ENCODE assay signal across 23 cellular contexts in genomic region chr6:92428443-92428842, GRCh38.
A peak's percentile ranks its signal among the peaks of the same experiment; 100 is the strongest.
DNase-seq lines count a peak whose midpoint lies in the region; ATAC-seq, FAIRE-seq and TF ChIP-seq lines count a peak whose summit lies in the region.
"Had no signal": no experiment of that assay in that cellular context is flagged by ENCODE, and none has a peak within 500 bp of the region (broad histone marks: within the 10 kb centered on the region; RNA-seq: fewer than 3 reads in every experiment).

No MANE protein-coding gene starts in this region.

- no peaks in the 10 kb centered on the region for H3K79me2 ChIP-seq in astrocyte (ENCODE audit: insufficient read depth, low read length)

- H3K27ac Mint-ChIP-seq in astrocyte (ENCODE audit: unreplicated experiment), result peak overlapping the region; percentile 79
- H3K27ac Mint-ChIP-seq: CD4-positive, alpha-beta T cell; HFFc6; IgD-negative memory B cell had no signal

- H3K4me1 Mint-ChIP-seq in astrocyte (ENCODE audit: low read depth, unreplicated experiment), result peaks cover 7% of the 10 kb centered on the region
- H3K4me1 Mint-ChIP-seq: IgD-negative memory B cell had no signal

- TF ChIP-seq POLR2A in right lobe of liver (IDR thresholded peaks at IDR 0.05), result no peak

- H3K9me3 ChIP-seq in astrocyte (ENCODE audit: insufficient read depth, low read depth, low read length), result no peaks in the 10 kb centered on the region
- no peaks in the 10 kb centered on the region for H3K9me3 ChIP-seq in right lobe of liver
- H3K9me3 ChIP-seq: Caco-2 had no signal

- H4K20me1 ChIP-seq in astrocyte (ENCODE audit: insufficient read depth, low read length), result no peaks in the 10 kb centered on the region

- intact Hi-C loops in right lobe of liver (cut with DNase I) (no loop called here), sciatic nerve (cut with DNase I) (no loop called here)

- H3K9ac ChIP-seq in astrocyte (ENCODE audit: low read length), result no peak overlapping the region

- DNase-seq in AG10803 (ENCODE audit: low read depth), result peak; percentile 0
- DNase-seq in astrocyte (ENCODE audit: low read depth), result no peak
- DNase-seq in kidney epithelial cell (ENCODE audit: low read depth), result peak; percentile 7
- DNase-seq in renal cortical epithelial cell (ENCODE audit: low read depth), result peak; percentile 55
- no peak for DNase-seq in right lobe of liver
- no peak for DNase-seq in stimulated activated naive CD4-positive, alpha-beta T cell (lab: John Stamatoyannopoulos, UW)
- DNase-seq in sciatic nerve (ENCODE audit: low spot score), result no peak
- DNase-seq: AML-193; Caco-2; CD4-positive, alpha-beta T cell; DMS79; GDM1; GOT3; H7; HFFc6 had no signal

- no peak overlapping the region for H3K4me3 Mint-ChIP-seq in astrocyte (ENCODE audit: unreplicated experiment)
- H3K4me3 Mint-ChIP-seq: CD4-positive, alpha-beta T cell; HFFc6; IgD-negative memory B cell had no signal

- H3K27ac ChIP-seq in astrocyte (ENCODE audit: low read depth, low read length) (no peak overlapping the region), right lobe of liver (no peak overlapping the region)
- H3K27ac ChIP-seq: C4-2B had no signal

- H3K4me1 ChIP-seq in astrocyte (ENCODE audit: insufficient read depth, low read length) (no peaks in the 10 kb centered on the region), right lobe of liver (no peaks in the 10 kb centered on the region)
- H3K4me1 ChIP-seq: Caco-2 had no signal

- H3K36me3 Mint-ChIP-seq in astrocyte (ENCODE audit: low read depth, unreplicated experiment), result peaks cover 2% of the 10 kb centered on the region
- H3K36me3 Mint-ChIP-seq: IgD-negative memory B cell had no signal

- FAIRE-seq in astrocyte (lab: Jason Lieb, UNC), result no peak
- FAIRE-seq: D721Med, GM12892, GM18507, HepG2 had no signal

- no peaks in the 10 kb centered on the region for H3K27me3 ChIP-seq in astrocyte (ENCODE audit: insufficient read depth, low read length)
- H3K27me3 ChIP-seq in kidney epithelial cell (ENCODE audit: control insufficient read depth, insufficient read depth, low read length), result no peaks in the 10 kb centered on the region
- H3K27me3 ChIP-seq in right lobe of liver, result no peaks in the 10 kb centered on the region

- WGBS in right lobe of liver (ENCODE audit: insufficient coverage, low coverage, low lambda C conversion rate, missing lambda C conversion rate), result 60% methylated on average over 1 of the region's 1 CpG

- no peaks in the 10 kb centered on the region for H3K27me3 Mint-ChIP-seq in astrocyte (ENCODE audit: low read depth, unreplicated experiment)
- H3K27me3 Mint-ChIP-seq: CD4-positive, alpha-beta T cell; IgD-negative memory B cell had no signal

- no peaks in the 10 kb centered on the region for H3K9me3 Mint-ChIP-seq in astrocyte (ENCODE audit: unreplicated experiment)

- no peak overlapping the region for H2AFZ ChIP-seq in astrocyte (ENCODE audit: low read depth, low read length)

- H3K4me3 ChIP-seq in AG10803 (ENCODE audit: low read length), result no peak overlapping the region
- no peak overlapping the region for H3K4me3 ChIP-seq in astrocyte (ENCODE audit: insufficient read depth, low read depth, low read length)
- H3K4me3 ChIP-seq in kidney epithelial cell (ENCODE audit: low read depth, low read length), result no peak overlapping the region
- no peak overlapping the region for H3K4me3 ChIP-seq in right lobe of liver

- ATAC-seq in right lobe of liver (no peak), HG03460 (IDR thresholded peaks at IDR 0.05; ENCODE audit: unreplicated experiment) (no peak), sciatic nerve (no peak)
- ATAC-seq: HCT116, HepG2 had no signal

- no peak overlapping the region for H3K4me2 ChIP-seq in astrocyte (ENCODE audit: low read length)

- H3K36me3 ChIP-seq in astrocyte (ENCODE audit: insufficient read depth, low read length) (no peaks in the 10 kb centered on the region), kidney epithelial cell (ENCODE audit: control insufficient read depth, insufficient read depth, low read length) (no peaks in the 10 kb centered on the region), right lobe of liver (no peaks in the 10 kb centered on the region)

- no peak for TF ChIP-seq CTCF in AG10803 (conservative IDR thresholded peaks at IDR 0.05; ENCODE audit: low read length)
- no peak for TF ChIP-seq CTCF in astrocyte (IDR thresholded peaks at IDR 0.05; ENCODE audit: insufficient read depth, low read depth, low read length)
- no peak for TF ChIP-seq CTCF in kidney epithelial cell (IDR thresholded peaks at IDR 0.05; ENCODE audit: insufficient read depth, low read length, poor library complexity, severe bottlenecking)
- no peak for TF ChIP-seq CTCF in right lobe of liver (IDR thresholded peaks at IDR 0.05)

Comparison
In these comparisons a context has a peak if more than half of its experiments do, and no peak if none do; other contexts are left out.
1. DNase-seq: peak in AG10803 (single experiment), kidney epithelial cell (single experiment) and renal cortical epithelial cell (single experiment); none in astrocyte (single experiment), right lobe of liver (0 of 3), stimulated activated naive CD4-positive, alpha-beta T cell (0 of 6) and sciatic nerve (single experiment).